Comparison of ENCODE assay signal across 14 cellular contexts in genomic region chr20:39289316-39289715, GRCh38.
DNase-seq lines count a peak whose midpoint lies in the region; ATAC-seq, FAIRE-seq and TF ChIP-seq lines count a peak whose summit lies in the region.
"Had no signal": no experiment of that assay in that cellular context is flagged by ENCODE, and none has a peak within 500 bp of the region (broad histone marks: within the 10 kb centered on the region; RNA-seq: fewer than 3 reads in every experiment).

No MANE protein-coding gene starts in this region.

- H3K27me3 ChIP-seq in KMS-11 (ENCODE audit: insufficient read depth, low read depth) (no peaks in the 10 kb centered on the region), K562 (ENCODE audit: control insufficient read depth in 2 of 2, insufficient read depth in 2 of 2, low read length in 2 of 2) (no peaks in the 10 kb centered on the region), MG63 (no peaks in the 10 kb centered on the region)

- CTCF ChIA-PET in K562 (lab: Yijun Ruan, JAX; ENCODE audit: low intra/inter-chr PET ratio): no interaction called here

- in situ Hi-C loops in K562 (cut with MboI): no loop called here

- no peak for TF ChIP-seq EP300 in K562 (IDR thresholded peaks at IDR 0.05; ENCODE audit: low read length)

- ATAC-seq in K562: 0 out of 3 replicates have a peak, but pooled peaks have one; percentile 36
- ATAC-seq in HG03025 (IDR thresholded peaks at IDR 0.05; ENCODE audit: low FRiP score, unreplicated experiment): no peak
- ATAC-seq in Right ventricle myocardium inferior: no peak
- ATAC-seq: activated T-helper 17 cell treated with anti-CD3 and anti-CD28 coated beads, Interleukin-2, amount 50 U/mL, for 72 hours had no signal

- peak; percentile 93 for TF ChIP-seq CTCF in KMS-11 (conservative IDR thresholded peaks at IDR 0.05; ENCODE audit: low read depth, low read length)
- peak in 2 of 3 experiments; percentile 3 to 25; a peak in 1 of 6 replicates for TF ChIP-seq CTCF in K562 (IDR thresholded peaks at IDR 0.05 in 2 of 3, conservative IDR thresholded peaks at IDR 0.05 in 1 of 3; ENCODE audit: insufficient read depth in 2 of 3, low read depth in 1 of 3, low read length in 3 of 3)
- TF ChIP-seq CTCF in osteocyte (IDR thresholded peaks at IDR 0.05): peak; percentile 34

- no peak overlapping the region for H3K4me3 ChIP-seq in KMS-11 (IDR thresholded peaks at IDR 0.05; ENCODE audit: insufficient read depth, low read depth, low read length)
- no peak overlapping the region for H3K4me3 ChIP-seq in K562
- H3K4me3 ChIP-seq in MG63: no peak overlapping the region

- H3K4me1 ChIP-seq in KMS-11 (ENCODE audit: low read depth, poor library complexity, severe bottlenecking) (peaks cover 58% of the 10 kb centered on the region), K562 (replicated peaks in 1 of 2; ENCODE audit: control insufficient read depth in 2 of 2, insufficient read depth in 2 of 2, low read length in 2 of 2) (no peaks in the 10 kb centered on the region)

- intact Hi-C loops in K562 (cut with micrococcal nuclease) (no loop called here), Right ventricle myocardium inferior (cut with DNase I) (no loop called here)

- H3K4me1 Mint-ChIP-seq in osteocyte (ENCODE audit: unreplicated experiment): no peaks in the 10 kb centered on the region
- H3K4me1 Mint-ChIP-seq: activated T-helper 17 cell treated with anti-CD3 and anti-CD28 coated beads, Interleukin-2, amount 50 U/mL, for 72 hours had no signal

- H3K9ac ChIP-seq in KMS-11: no peak overlapping the region
- H3K9ac ChIP-seq in K562 (ENCODE audit: insufficient read depth in 1 of 2, low read depth in 2 of 2, low read length in 2 of 2): no peak overlapping the region

- H3K36me3 ChIP-seq in KMS-11 (ENCODE audit: insufficient read depth) (no peaks in the 10 kb centered on the region), K562 (ENCODE audit: control insufficient read depth, insufficient read depth, low read length) (no peaks in the 10 kb centered on the region), MG63 (no peaks in the 10 kb centered on the region)

- peak overlapping the region; percentile 35; the same call in 1 of the 2 replicates for H3K27ac ChIP-seq in KMS-11
- H3K27ac ChIP-seq in K562 (ENCODE audit: extremely low read depth, low read depth, low read length): no peak overlapping the region

- no peak for TF ChIP-seq RAD21 in K562 (CRISPR knock-in tag; conservative IDR thresholded peaks at IDR 0.05 in 1 of 2, IDR thresholded peaks at IDR 0.05 in 1 of 2)

- peaks cover 18% of the 10 kb centered on the region for H3K27me3 Mint-ChIP-seq in osteocyte (ENCODE audit: unreplicated experiment)

- peak overlapping the region; percentile 56 for H3K4me2 ChIP-seq in KMS-11
- no peak overlapping the region for H3K4me2 ChIP-seq in K562 (ENCODE audit: insufficient read depth, low read length)

- no peak overlapping the region for H3K4me3 Mint-ChIP-seq in osteocyte (ENCODE audit: unreplicated experiment)
- H3K4me3 Mint-ChIP-seq: activated T-helper 17 cell treated with anti-CD3 and anti-CD28 coated beads, Interleukin-2, amount 50 U/mL, for 72 hours; naive B cell had no signal

- peak in 2 of 3 experiments; percentile 13 to 33 for DNase-seq in NCI-H1417 (lab: John Stamatoyannopoulos, UW)
- DNase-seq in NCI-H1417 treated with DMSO at 0.1 percent for 48 hours (lab: John Stamatoyannopoulos, UW): no peak
- DNase-seq in K562 (ENCODE audit: extremely low read depth in 1 of 4, low spot score in 3 of 4): peak in 1 of 4 experiments; percentile 5
- DNase-seq in osteocyte (ENCODE audit: extremely low spot score, unreplicated experiment): no peak
- no peak for DNase-seq in MG63
- DNase-seq in Right ventricle myocardium inferior (ENCODE audit: missing footprints): no peak
- DNase-seq: naive B cell, NCI-H2029 treated with DMSO at 0.1 percent for 48 hours, T1000 had no signal

- H3K9me1 ChIP-seq in K562 (ENCODE audit: control insufficient read depth, insufficient read depth, low read length): no peaks in the 10 kb centered on the region

- peak overlapping the region; percentile 6; the same call in 1 of the 2 replicates for H2AFZ ChIP-seq in KMS-11 (ENCODE audit: low read depth)
- H2AFZ ChIP-seq in K562 (ENCODE audit: low read depth, low read length): no peak overlapping the region

- no peak for TF ChIP-seq POLR2A in K562 (conservative IDR thresholded peaks at IDR 0.05)

- no peaks in the 10 kb centered on the region for H3K9me3 ChIP-seq in K562 (replicated peaks; ENCODE audit: control insufficient read depth, insufficient read depth, low read depth, low read length)
- H3K9me3 ChIP-seq in MG63: no peaks in the 10 kb centered on the region

- H3K27ac Mint-ChIP-seq in osteocyte (ENCODE audit: unreplicated experiment): no peak overlapping the region
- H3K27ac Mint-ChIP-seq: activated T-helper 17 cell treated with anti-CD3 and anti-CD28 coated beads, Interleukin-2, amount 50 U/mL, for 72 hours; naive B cell had no signal

- H4K20me1 ChIP-seq in KMS-11 (ENCODE audit: insufficient read depth) (no peaks in the 10 kb centered on the region), K562 (replicated peaks; ENCODE audit: control insufficient read depth, insufficient read depth, low read length) (no peaks in the 10 kb centered on the region)

- no TSS peak for BruUV-seq in K562 (replicated peaks; lab: Mats Ljungman, UMichigan)

- H3K79me2 ChIP-seq in KMS-11 (ENCODE audit: insufficient read depth, low read depth): no peaks in the 10 kb centered on the region
- H3K79me2 ChIP-seq in K562 (ENCODE audit: control insufficient read depth, insufficient read depth, low read length): no peaks in the 10 kb centered on the region

- WGBS in K562 (ENCODE audit: insufficient coverage, low coverage, missing lambda C conversion rate): 0% methylated on average over 2 of the region's 2 CpGs

- H3K36me3 Mint-ChIP-seq in osteocyte (ENCODE audit: unreplicated experiment): no peaks in the 10 kb centered on the region
- H3K36me3 Mint-ChIP-seq: naive B cell had no signal

- POLR2A ChIA-PET in K562 (lab: Yijun Ruan, JAX): interaction anchor here (0.5 to 0.7 kb wide), 2 partner anchors 55 to 1133 kb away, joined by 3 read pairs; no protein-coding TSS in a partner anchor

- FAIRE-seq in K562 (lab: Jason Lieb, UNC): no peak
- FAIRE-seq: colon, GM12892 had no signal

- peaks cover 9% of the 10 kb centered on the region for H3K9me3 Mint-ChIP-seq in osteocyte (ENCODE audit: unreplicated experiment)
- H3K9me3 Mint-ChIP-seq: activated T-helper 17 cell treated with anti-CD3 and anti-CD28 coated beads, Interleukin-2, amount 50 U/mL, for 72 hours had no signal

TF ChIP-seq in K562, 482 proteins besides CTCF, POLR2A, EP300 and RAD21 (continues in another document):
- TF ChIP-seq GATA2 (CRISPR knock-in tag; IDR thresholded peaks at IDR 0.05): no peak
- no peak for TF ChIP-seq FOXK2 (conservative IDR thresholded peaks at IDR 0.05 in 1 of 2, IDR thresholded peaks at IDR 0.05 in 1 of 2; ENCODE audit: low read depth in 2 of 2)
- no peak for TF ChIP-seq ZNF395 (CRISPR knock-in tag; IDR thresholded peaks at IDR 0.05)
- TF ChIP-seq TAF15 (IDR thresholded peaks at IDR 0.05; ENCODE audit: low read depth, low read length): no peak
- TF ChIP-seq RBM39 (optimal IDR thresholded peaks at IDR 0.05; ENCODE audit: low read depth, low read length): no peak
- TF ChIP-seq NFIX (CRISPR knock-in tag; IDR thresholded peaks at IDR 0.05; ENCODE audit: low read depth): no peak
- no peak for TF ChIP-seq FIP1L1 (IDR thresholded peaks at IDR 0.05; ENCODE audit: low read depth, low read length, poor library complexity, severe bottlenecking)
- TF ChIP-seq, protein P1, sequence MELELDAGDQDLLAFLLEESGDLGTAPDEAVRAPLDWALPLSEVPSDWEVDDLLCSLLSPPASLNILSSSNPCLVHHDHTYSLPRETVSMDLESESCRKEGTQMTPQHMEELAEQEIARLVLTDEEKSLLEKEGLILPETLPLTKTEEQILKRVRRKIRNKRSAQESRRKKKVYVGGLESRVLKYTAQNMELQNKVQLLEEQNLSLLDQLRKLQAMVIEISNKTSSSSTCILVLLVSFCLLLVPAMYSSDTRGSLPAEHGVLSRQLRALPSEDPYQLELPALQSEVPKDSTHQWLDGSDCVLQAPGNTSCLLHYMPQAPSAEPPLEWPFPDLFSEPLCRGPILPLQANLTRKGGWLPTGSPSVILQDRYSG (tag; conservative IDR thresholded peaks at IDR 0.05; ENCODE audit: low read depth): no peak
- no peak for TF ChIP-seq MAZ (CRISPR knock-in tag; conservative IDR thresholded peaks at IDR 0.05 in 1 of 2, IDR thresholded peaks at IDR 0.05 in 1 of 2)
- no peak for TF ChIP-seq SMARCB1 (IDR thresholded peaks at IDR 0.05; ENCODE audit: insufficient read length, low read depth)
- TF ChIP-seq NFRKB (IDR thresholded peaks at IDR 0.05; ENCODE audit: low read depth): no peak
- no peak for TF ChIP-seq POLR3A (IDR thresholded peaks at IDR 0.05; ENCODE audit: borderline replicate concordance, extremely low read depth, insufficient read depth, insufficient read length)

Comparison
In these comparisons a context has a peak if more than half of its experiments do, and no peak if none do; other contexts are left out.
1. DNase-seq: peak in NCI-H1417 (2 of 3); none in NCI-H1417 treated with DMSO at 0.1 percent for 48 hours (single experiment), osteocyte (single experiment), MG63 (single experiment) and Right ventricle myocardium inferior (single experiment).
2. CTCF ChIP-seq: peak in every context shown above with its lines; median percentile 93 in KMS-11; 34 in osteocyte; 14 in K562.